Comparison of ENCODE assay signal across 10 cellular contexts in genomic region chr1:202588644-202589189, GRCh38.
A peak's percentile ranks its signal among the peaks of the same experiment; 100 is the strongest.
DNase-seq lines count a peak whose midpoint lies in the region; ATAC-seq and TF ChIP-seq lines count a peak whose summit lies in the region.
"Had no signal": no experiment of that assay in that cellular context is flagged by ENCODE, and none has a peak within 500 bp of the region (broad histone marks: within the 10 kb centered on the region; RNA-seq: fewer than 3 reads in every experiment).

No MANE protein-coding gene starts in this region.

- intact Hi-C loops in Panc1 (cut with micrococcal nuclease; ENCODE audit: unreplicated experiment) = no loop called here
- intact Hi-C loops in thyroid gland (cut with DNase I) = no loop called here

- no peak for DNase-seq in Panc1 (ENCODE audit: low read depth, low spot score)
- DNase-seq in epithelial cell of esophagus (ENCODE audit: low read depth) = peak; percentile 81
- no peak for DNase-seq in mesothelial cell of epicardium (ENCODE audit: low spot score in 2 of 2, unreplicated experiment in 2 of 2)
- DNase-seq in thyroid gland = no peak
- DNase-seq in SKM-1 (lab: John Stamatoyannopoulos, UW; ENCODE audit: unreplicated experiment) = no peak
- no peak for DNase-seq in activated naive CD8-positive, alpha-beta T cell treated with anti-CD3 and anti-CD28 coated beads, Interleukin-2, amount 50 U/mL, for 24 hours
- no peak for DNase-seq in AML-193 (lab: John Stamatoyannopoulos, UW)
- DNase-seq: naive B cell, NCI-H146 had no signal

- CTCF ChIA-PET in Panc1 (lab: Charles Lee) = interaction anchor here (0.8 kb wide), 1 partner anchor 11 kb away, joined by 3 read pairs; no protein-coding TSS in a partner anchor

- H3K4me3 Mint-ChIP-seq in mesothelial cell of epicardium = no peak overlapping the region
- H3K4me3 Mint-ChIP-seq in activated naive CD8-positive, alpha-beta T cell treated with anti-CD3 and anti-CD28 coated beads, Interleukin-2, amount 50 U/mL, for 24 hours = no peak overlapping the region
- H3K4me3 Mint-ChIP-seq: naive B cell had no signal

- H3K36me3 Mint-ChIP-seq in mesothelial cell of epicardium = peaks cover 6% of the 10 kb centered on the region
- no peaks in the 10 kb centered on the region for H3K36me3 Mint-ChIP-seq in activated naive CD8-positive, alpha-beta T cell treated with anti-CD3 and anti-CD28 coated beads, Interleukin-2, amount 50 U/mL, for 24 hours (ENCODE audit: low read depth)
- H3K36me3 Mint-ChIP-seq: naive B cell had no signal

- H3K27ac Mint-ChIP-seq in mesothelial cell of epicardium = peak overlapping the region; percentile 87
- H3K27ac Mint-ChIP-seq in activated naive CD8-positive, alpha-beta T cell treated with anti-CD3 and anti-CD28 coated beads, Interleukin-2, amount 50 U/mL, for 24 hours = no peak overlapping the region
- H3K27ac Mint-ChIP-seq: naive B cell had no signal

- H3K36me3 ChIP-seq in Panc1 (ENCODE audit: control insufficient read depth, insufficient read depth, low read length) = no peaks in the 10 kb centered on the region
- no peaks in the 10 kb centered on the region for H3K36me3 ChIP-seq in thyroid gland

- peak; percentile 63 for ATAC-seq in Panc1
- ATAC-seq in HG03442 (IDR thresholded peaks at IDR 0.05; ENCODE audit: unreplicated experiment) = no peak
- no peak for ATAC-seq in activated naive CD8-positive, alpha-beta T cell treated with anti-CD3 and anti-CD28 coated beads, Interleukin-2, amount 50 U/mL, for 24 hours

- TF ChIP-seq POLR2A in thyroid gland (IDR thresholded peaks at IDR 0.05) = no peak

- 90 to 93% methylated on average over 4 of the region's 4 CpGs for whole genome bisulfite sequencing in thyroid gland, 2 donors

- H3K27ac ChIP-seq in Panc1 (ENCODE audit: low read length) = peak overlapping the region; percentile 18; the same call in 1 of the 2 replicates
- H3K27ac ChIP-seq in thyroid gland = peak overlapping the region; percentile 64 to 72 (median 71)

- in situ Hi-C loops in Panc1 (cut with HindIII; ENCODE audit: low pct_unique_long_range_greater_than_20kb, low sequenced_read_pairs) = no loop called here

- POLR2A ChIA-PET in Panc1 (lab: Charles Lee) = no interaction called here

- no peaks in the 10 kb centered on the region for H3K9me3 Mint-ChIP-seq in mesothelial cell of epicardium
- no peaks in the 10 kb centered on the region for H3K9me3 Mint-ChIP-seq in activated naive CD8-positive, alpha-beta T cell treated with anti-CD3 and anti-CD28 coated beads, Interleukin-2, amount 50 U/mL, for 24 hours
- H3K9me3 Mint-ChIP-seq: naive B cell had no signal

- H3K9me3 ChIP-seq in Panc1 (ENCODE audit: control insufficient read depth, insufficient read depth, low read depth, low read length) (no peaks in the 10 kb centered on the region), thyroid gland (no peaks in the 10 kb centered on the region)

- TF ChIP-seq CTCF in Panc1 (IDR thresholded peaks at IDR 0.05) (no peak), epithelial cell of esophagus (IDR thresholded peaks at IDR 0.05; ENCODE audit: insufficient read depth, low read depth, low read length, missing control alignments) (no peak), mesothelial cell of epicardium (IDR thresholded peaks at IDR 0.05; ENCODE audit: unreplicated experiment) (no peak), thyroid gland (IDR thresholded peaks at IDR 0.05) (no peak)

- BruUV-seq in Panc1 (replicated peaks; lab: Mats Ljungman, UMichigan) = no TSS peak

- no peaks in the 10 kb centered on the region for H3K27me3 Mint-ChIP-seq in mesothelial cell of epicardium (ENCODE audit: low read depth)
- H3K27me3 Mint-ChIP-seq in activated naive CD8-positive, alpha-beta T cell treated with anti-CD3 and anti-CD28 coated beads, Interleukin-2, amount 50 U/mL, for 24 hours = no peaks in the 10 kb centered on the region

- H3K4me1 Mint-ChIP-seq in mesothelial cell of epicardium = peaks cover 46% of the 10 kb centered on the region
- peaks cover 2% of the 10 kb centered on the region for H3K4me1 Mint-ChIP-seq in activated naive CD8-positive, alpha-beta T cell treated with anti-CD3 and anti-CD28 coated beads, Interleukin-2, amount 50 U/mL, for 24 hours

- H3K4me1 ChIP-seq in Panc1 (ENCODE audit: control insufficient read depth, insufficient read depth, low read length) (peaks cover 13% of the 10 kb centered on the region), thyroid gland (peaks cover 25 to 44% of the 10 kb centered on the region in 2 donors)

- H3K27me3 ChIP-seq in Panc1 (ENCODE audit: control insufficient read depth, insufficient read depth, low read length) (no peaks in the 10 kb centered on the region), thyroid gland (no peaks in the 10 kb centered on the region)

- H3K4me3 ChIP-seq in Panc1 (ENCODE audit: low read depth in 2 of 2, low read length in 2 of 2) (no peak overlapping the region), epithelial cell of esophagus (ENCODE audit: low read length) (no peak overlapping the region), thyroid gland (replicated peaks in 1 of 3) (no peak overlapping the region)
